9 cellular contexts compared by ENCODE assay signal in the genomic region with DNA sequence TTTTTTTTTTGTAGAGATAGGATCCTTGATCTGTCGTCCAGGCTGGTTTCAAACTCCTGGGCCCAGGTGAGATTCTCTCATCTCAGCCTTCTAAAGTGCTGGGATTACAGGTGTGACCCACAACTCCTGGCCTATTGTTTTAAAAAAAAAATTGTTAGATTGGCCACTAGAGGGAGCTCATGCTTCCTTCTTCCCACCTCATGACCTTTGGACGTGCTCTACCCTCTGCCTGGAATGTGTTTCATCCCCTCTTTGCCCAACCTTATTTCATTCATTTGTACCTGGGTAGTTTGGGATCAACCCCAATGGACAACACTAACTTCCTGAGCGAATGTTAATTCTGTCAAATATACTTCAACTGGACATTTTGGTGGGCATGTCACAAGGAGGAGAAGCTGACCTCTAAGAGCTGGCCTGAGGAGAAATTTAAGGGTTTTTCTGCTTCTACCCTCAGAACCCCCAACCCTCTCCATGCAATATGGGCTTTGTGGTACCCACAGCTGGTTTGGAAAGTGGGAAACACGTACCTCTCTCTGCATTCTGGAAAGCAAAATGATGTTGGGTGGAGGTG. TPM values are rescaled to one million over a fixed set of nuclear protein-coding genes. Genes with fewer than 3 reads are reported as not detected.
DNase-seq lines count a peak whose midpoint lies in the region; ATAC-seq and FAIRE-seq lines count a peak whose summit lies in the region.
"Had no signal": no experiment of that assay in that cellular context is flagged by ENCODE, and none has a peak within 500 bp of the region (broad histone marks: within the 10 kb centered on the region; RNA-seq: fewer than 3 reads in every experiment).

No MANE protein-coding gene starts in this region.

- in situ Hi-C loops in Caki2 (cut with HindIII; ENCODE audit: low pct_unique_long_range_greater_than_20kb, low sequenced_read_pairs): no loop called here

- FAIRE-seq in frontal cortex (lab: Jason Lieb, UNC): no peak

- DNase-seq in Caki2 (ENCODE audit: low read depth): peak; percentile 40
- DNase-seq in NCI-H82 (lab: John Stamatoyannopoulos, UW): peak; percentile 60
- peak; percentile 22 for DNase-seq in cerebellar cortex (ENCODE audit: low spot score)
- DNase-seq in myocyte (ENCODE audit: low read depth): peak; percentile 44
- DNase-seq in NCI-H187 (lab: John Stamatoyannopoulos, UW): no peak
- no peak for DNase-seq in frontal cortex (ENCODE audit: low spot score in 2 of 2)

- peak; percentile 77 for ATAC-seq in GM19395 (IDR thresholded peaks at IDR 0.05; ENCODE audit: unreplicated experiment)
- ATAC-seq in HG03354 (IDR thresholded peaks at IDR 0.05; ENCODE audit: poor library complexity, severe bottlenecking, unreplicated experiment): no peak

RNA-seq across cellular contexts. Expression of a gene that starts 6.4 kb away (rescaled TPM):
- total RNA-seq in Caki2 (2014; rRNA removed; shearing (Covaris generic); ENCODE audit: low replicate concordance): not detected in 2 replicates
- total RNA-seq in myocyte (not detected in 2 replicates), frontal cortex (under 0.01 TPM)
- polyA plus RNA-seq in myocyte (2012): not detected
- total RNA-seq: T-helper 1 cell treated with Interleukin-12 subunit alpha and Interleukin-12 subunit beta and Interleukin-4 antibody, amounts not matched to agents 30 ng/mL and 1 ng/mL, for 36 hours had no signal

RNA-seq across cellular contexts. Expression of a gene that starts 45.0 kb away (rescaled TPM):
- 8.3 and 21.9 TPM in 2 replicates for total RNA-seq in Caki2 (2014; rRNA removed; shearing (Covaris generic); ENCODE audit: low replicate concordance)
- total RNA-seq in myocyte: 41.4 and 49.4 TPM in 2 replicates
- polyA plus RNA-seq in myocyte (2012): 3.8 TPM
- 16.7 TPM for total RNA-seq in frontal cortex

Comparison
In these comparisons a context has a peak if more than half of its experiments do, and no peak if none do; other contexts are left out.
1. DNase-seq: peak in Caki2 (single experiment), NCI-H82 (single experiment), cerebellar cortex (single experiment) and myocyte (single experiment); none in NCI-H187 (0 of 2) and frontal cortex (0 of 2).